Comparison of ENCODE assay signal across 17 cellular contexts in the genomic region with DNA sequence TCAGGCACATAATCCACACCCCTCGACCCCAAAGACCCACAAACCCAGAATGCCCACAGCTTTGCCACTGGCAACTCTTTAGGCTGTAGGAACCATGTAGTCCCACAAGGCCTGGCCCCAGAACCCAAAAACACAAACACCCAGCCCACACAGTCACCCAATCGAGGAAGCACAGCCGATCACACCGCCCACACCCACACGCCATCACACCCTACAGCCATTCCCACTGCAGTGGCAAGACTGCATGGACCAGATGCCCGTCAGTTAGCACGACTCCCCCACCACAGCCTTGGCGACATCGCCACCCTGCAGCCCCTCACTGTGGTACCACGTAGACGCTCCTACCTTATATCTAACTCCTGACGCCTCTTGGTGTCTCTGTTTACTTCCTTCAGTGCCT. TPM values are rescaled to one million over a fixed set of nuclear protein-coding genes. Genes with fewer than 3 reads are reported as not detected.
DNase-seq lines count a peak whose midpoint lies in the region; ATAC-seq, FAIRE-seq and TF ChIP-seq lines count a peak whose summit lies in the region.
"Had no signal": no experiment of that assay in that cellular context is flagged by ENCODE, and none has a peak within 500 bp of the region (broad histone marks: within the 10 kb centered on the region; RNA-seq: fewer than 3 reads in every experiment).

No MANE protein-coding gene starts in this region.

- TF ChIP-seq RAD21 in K562 (CRISPR knock-in tag; conservative IDR thresholded peaks at IDR 0.05 in 1 of 2, IDR thresholded peaks at IDR 0.05 in 1 of 2) = no peak

- peak overlapping the region in 1 of 8 donors; percentile 22 for H3K27ac Mint-ChIP-seq in CD8-positive, alpha-beta memory T cell

- WGBS in K562 (ENCODE audit: insufficient coverage, low coverage, missing lambda C conversion rate) = 0% methylated on average over 11 of the region's 12 CpGs

- no peak overlapping the region for H3K9ac ChIP-seq in K562 (ENCODE audit: insufficient read depth in 1 of 2, low read depth in 2 of 2, low read length in 2 of 2)

- no peak for FAIRE-seq in K562 (lab: Jason Lieb, UNC)
- FAIRE-seq: A204.1, GM18507, H54 had no signal

- no peak overlapping the region for H3K4me3 ChIP-seq in CD8-positive, alpha-beta memory T cell (ENCODE audit: low read length)
- no peak overlapping the region for H3K4me3 ChIP-seq in K562

- no peak for TF ChIP-seq EP300 in K562 (IDR thresholded peaks at IDR 0.05; ENCODE audit: low read length)

- H2AFZ ChIP-seq in K562 (ENCODE audit: low read depth, low read length) = no peak overlapping the region

- peaks cover 45% of the 10 kb centered on the region for H3K4me1 ChIP-seq in CD8-positive, alpha-beta memory T cell (ENCODE audit: insufficient read depth, low read length)
- peaks cover 11 to 39% of the 10 kb centered on the region in 2 experiments; a peak in 4 of 5 replicates for H3K4me1 ChIP-seq in K562 (replicated peaks in 1 of 2; ENCODE audit: control insufficient read depth in 2 of 2, insufficient read depth in 2 of 2, low read length in 2 of 2)

- no peak overlapping the region for H3K27ac ChIP-seq in CD8-positive, alpha-beta memory T cell (ENCODE audit: low read depth, low read length)
- H3K27ac ChIP-seq in K562 (ENCODE audit: extremely low read depth, low read depth, low read length) = no peak overlapping the region
- H3K27ac ChIP-seq: C4-2B had no signal

- no peak for TF ChIP-seq POLR2A in K562 (conservative IDR thresholded peaks at IDR 0.05)

- H3K9me1 ChIP-seq in K562 (ENCODE audit: control insufficient read depth, insufficient read depth, low read length) = peaks cover 8% of the 10 kb centered on the region

- no peaks in the 10 kb centered on the region for H3K79me2 ChIP-seq in K562 (ENCODE audit: control insufficient read depth, insufficient read depth, low read length)

- POLR2A ChIA-PET in CD8-positive, alpha-beta memory T cell (lab: Charles Lee) = no interaction called here
- POLR2A ChIA-PET in K562 (lab: Yijun Ruan, JAX) = no interaction called here

- H4K20me1 ChIP-seq in K562 (replicated peaks; ENCODE audit: control insufficient read depth, insufficient read depth, low read length) = peaks cover 12% of the 10 kb centered on the region; the same call in 1 of the 2 replicates

- in situ Hi-C loops in K562 (cut with MboI) = no loop called here

- no peaks in the 10 kb centered on the region for H3K9me3 ChIP-seq in CD8-positive, alpha-beta memory T cell (ENCODE audit: low read length)
- H3K9me3 ChIP-seq in K562 (replicated peaks; ENCODE audit: control insufficient read depth, insufficient read depth, low read depth, low read length) = no peaks in the 10 kb centered on the region

- H3K4me2 ChIP-seq in K562 (ENCODE audit: insufficient read depth, low read length) = no peak overlapping the region

- H3K4me3 Mint-ChIP-seq in CD8-positive, alpha-beta memory T cell = peak overlapping the region in 5 of 7 donors; percentile 34 to 71 (median 45)

- CTCF ChIA-PET in CD8-positive, alpha-beta memory T cell (lab: Charles Lee) = no interaction called here
- CTCF ChIA-PET in K562 (lab: Yijun Ruan, JAX; ENCODE audit: low intra/inter-chr PET ratio) = no interaction called here

- H3K4me1 Mint-ChIP-seq in CD8-positive, alpha-beta memory T cell = peaks cover 44 to 50% (median 49%) of the 10 kb centered on the region in 3 donors

- H3K27me3 Mint-ChIP-seq in CD8-positive, alpha-beta memory T cell = peaks cover 48 to 74% of the 10 kb centered on the region in 2 donors

- ATAC-seq in K562 = no peak
- ATAC-seq: HCT116 had no signal

- DNase-seq in CD8-positive, alpha-beta memory T cell = no peak
- DNase-seq in K562 (ENCODE audit: extremely low read depth in 1 of 4, low spot score in 3 of 4) = no peak
- peak; percentile 48 for DNase-seq in middle frontal gyrus (ENCODE audit: extremely low spot score, low spot score)
- DNase-seq in occipital lobe (lab: John Stamatoyannopoulos, UW) = peak; percentile 61
- no peak for DNase-seq in activated CD4-positive, alpha-beta T cell treated with anti-CD3 and anti-CD28 coated beads, Interleukin-2, amount 50 U/mL, for 4 hours
- DNase-seq in cortex of kidney (lab: John Stamatoyannopoulos, UW) = no peak
- DNase-seq in stimulated activated CD4-positive, alpha-beta T cell treated with anti-CD3 and anti-CD28 coated beads, Interleukin-4, amount 100 ng/mL, for 24 hours = no peak
- DNase-seq in head of caudate nucleus = no peak
- DNase-seq: BE2C, Calu3, DMS 273 treated with DMSO at 0.1 percent for 48 hours, IMR-90 had no signal

- peaks cover 32% of the 10 kb centered on the region for H3K27me3 ChIP-seq in CD8-positive, alpha-beta memory T cell (ENCODE audit: insufficient read depth, low read length, poor library complexity, severe bottlenecking)
- peaks cover 15 to 23% of the 10 kb centered on the region in 2 experiments; a peak in 4 of 5 replicates for H3K27me3 ChIP-seq in K562 (ENCODE audit: control insufficient read depth in 2 of 2, insufficient read depth in 2 of 2, low read length in 2 of 2)

- H3K9me3 Mint-ChIP-seq in CD8-positive, alpha-beta memory T cell = peaks cover 0 to 2% (median 0%) of the 10 kb centered on the region in 5 donors

- H3K36me3 ChIP-seq in CD8-positive, alpha-beta memory T cell (ENCODE audit: insufficient read depth, low read length) = no peaks in the 10 kb centered on the region
- no peaks in the 10 kb centered on the region for H3K36me3 ChIP-seq in K562 (ENCODE audit: control insufficient read depth, insufficient read depth, low read length)
- H3K36me3 ChIP-seq: BE2C had no signal

- intact Hi-C loops in K562 (cut with micrococcal nuclease) (loop anchor here (10.0 kb wide), 1 partner anchor 161 kb away; the partner anchor contains the start of gene BICRA), head of caudate nucleus (cut with DNase I) (loop anchor here (5.0 kb wide), 1 partner anchor 69 kb away; no protein-coding TSS in a partner anchor)

- TF ChIP-seq CTCF in K562 (IDR thresholded peaks at IDR 0.05 in 2 of 3, conservative IDR thresholded peaks at IDR 0.05 in 1 of 3; ENCODE audit: insufficient read depth in 2 of 3, low read depth in 1 of 3, low read length in 3 of 3) = no peak

- no TSS peak for BruUV-seq in K562 (replicated peaks; lab: Mats Ljungman, UMichigan)

- H3K36me3 Mint-ChIP-seq in CD8-positive, alpha-beta memory T cell = no peaks in the 10 kb centered on the region

RNA-seq across cellular contexts. Expression of gene MEIS3, which starts 24.0 kb away (rescaled TPM):
- total RNA-seq in CD8-positive, alpha-beta memory T cell = not detected
- not detected for polyA plus RNA-seq in CD8-positive, alpha-beta memory T cell
- 4.0 and 10.9 TPM in 2 replicates for total RNA-seq in K562 (2011; cell fraction: chromatin; rRNA removed; ENCODE audit: low replicate concordance)
- total RNA-seq in K562 (2011; cell fraction: nucleolus; rRNA removed) = 3.2 and 4.7 TPM in 2 replicates
- 5.1 and 13.7 TPM in 2 replicates for total RNA-seq in K562 (2011; cell fraction: nucleoplasm; rRNA removed)
- total RNA-seq in K562 (2014; rRNA removed) = 0.18 and 0.33 TPM in 2 replicates
- total RNA-seq in K562 (2014; rRNA removed; fragmentation: Illumina TruSeq; extraction: Trizol) = 0.32 and 0.36 TPM in 2 replicates
- 0.11 and 0.19 TPM in 2 replicates for total RNA-seq in K562 (2015; rRNA removed; fragmentation: Illumina TruSeq; extraction: Trizol)
- total RNA-seq in K562 (2021) = 0.67 and 0.71 TPM in 2 replicates
- polyA plus RNA-seq in K562 (2011; rRNA removed) = 0.21 and 0.80 TPM in 2 replicates
- 0.63 and 1.7 TPM in 2 replicates for polyA plus RNA-seq in K562 (2011; cell fraction: cytosol; rRNA removed)
- polyA plus RNA-seq in K562 (2011; cell fraction: nucleus; rRNA removed) = 1.5 and 2.5 TPM in 2 replicates
- 0.57 and 2.9 TPM in 2 replicates for polyA plus RNA-seq in K562 (2012)
- 0.28 and 0.46 TPM in 2 replicates for polyA plus RNA-seq in K562 (2014; fragmentation: Illumina TruSeq; extraction: Trizol)
- under 1 TPM in 1 of 2 experiments, not detected in 1; 0.06 TPM for polyA plus RNA-seq in K562 (2014; fragmentation: Nextera tagmentation; extraction: Ambion mirVana)
- 0.74 and 0.80 TPM in 2 replicates for polyA plus RNA-seq in K562 (2014; rRNA removed)
- 0.60 and 0.66 TPM in 2 replicates for polyA minus RNA-seq in K562 (2011; rRNA and poly(A)+ RNA removed)
- polyA minus RNA-seq in K562 (2011; cell fraction: cytosol; rRNA and poly(A)+ RNA removed) = 1.0 and 1.5 TPM in 2 replicates
- polyA minus RNA-seq in K562 (2011; cell fraction: nucleus; rRNA and poly(A)+ RNA removed) = 0.94 and 2.4 TPM in 2 replicates
- 74.6 TPM for total RNA-seq in occipital lobe

RNA-seq across cellular contexts. Expression of gene SLC8A2, which starts 28.4 kb away (rescaled TPM):
- total RNA-seq in CD8-positive, alpha-beta memory T cell = not detected
- polyA plus RNA-seq in CD8-positive, alpha-beta memory T cell = not detected
- total RNA-seq in K562 (2011; cell fraction: chromatin; rRNA removed; ENCODE audit: low replicate concordance) = 1.0 and 3.4 TPM in 2 replicates
- 1.2 and 2.0 TPM in 2 replicates for total RNA-seq in K562 (2011; cell fraction: nucleolus; rRNA removed)
- 1.0 and 1.5 TPM in 2 replicates for total RNA-seq in K562 (2011; cell fraction: nucleoplasm; rRNA removed)
- total RNA-seq in K562 (2014; rRNA removed) (0.64 and 0.86 TPM in 2 replicates), K562 (2014; rRNA removed; fragmentation: Illumina TruSeq; extraction: Trizol) (0.10 and 0.15 TPM in 2 replicates), K562 (2015; rRNA removed; fragmentation: Illumina TruSeq; extraction: Trizol) (0.30 TPM in 1 of 2 replicates, not detected in the other), K562 (2021) (0.60 and 0.66 TPM in 2 replicates), occipital lobe (40.1 TPM)
- polyA plus RNA-seq in K562 (2011; rRNA removed) (0.09 and 0.17 TPM in 2 replicates), K562 (2014; fragmentation: Illumina TruSeq; extraction: Trizol) (0.07 and 0.43 TPM in 2 replicates), K562 (2014; fragmentation: Nextera tagmentation; extraction: Ambion mirVana) (not detected), K562 (2014; rRNA removed) (0.18 and 0.32 TPM in 2 replicates)
- polyA plus RNA-seq in K562 (2011; cell fraction: cytosol; rRNA removed) = 0.21 and 1.7 TPM in 2 replicates
- 0.48 and 1.0 TPM in 2 replicates for polyA plus RNA-seq in K562 (2011; cell fraction: nucleus; rRNA removed)
- 0.61 and 0.62 TPM in 2 replicates for polyA plus RNA-seq in K562 (2012)
- polyA minus RNA-seq in K562 (2011; rRNA and poly(A)+ RNA removed) = 0.42 and 0.49 TPM in 2 replicates
- not detected in 2 replicates for polyA minus RNA-seq in K562 (2011; cell fraction: cytosol; rRNA and poly(A)+ RNA removed)
- polyA minus RNA-seq in K562 (2011; cell fraction: nucleus; rRNA and poly(A)+ RNA removed) = 0.27 and 0.56 TPM in 2 replicates
- total RNA-seq: IMR-90 had no signal

RNA-seq across cellular contexts. Expression of gene KPTN, which starts 40.7 kb away (rescaled TPM):
- total RNA-seq in CD8-positive, alpha-beta memory T cell = 10 to 100 TPM; 10.8 to 12.4 TPM
- polyA plus RNA-seq in CD8-positive, alpha-beta memory T cell = 5.9 TPM
- 6.2 and 16.4 TPM in 2 replicates for total RNA-seq in K562 (2011; cell fraction: chromatin; rRNA removed; ENCODE audit: low replicate concordance)
- 13.6 and 14.7 TPM in 2 replicates for total RNA-seq in K562 (2011; cell fraction: nucleolus; rRNA removed)
- total RNA-seq in K562 (2011; cell fraction: nucleoplasm; rRNA removed) = 7.3 and 7.6 TPM in 2 replicates
- total RNA-seq in K562 (2014; rRNA removed) = 8.5 and 11.9 TPM in 2 replicates
- total RNA-seq in K562 (2014; rRNA removed; fragmentation: Illumina TruSeq; extraction: Trizol) = 4.9 and 6.4 TPM in 2 replicates
- 7.8 and 8.0 TPM in 2 replicates for total RNA-seq in K562 (2015; rRNA removed; fragmentation: Illumina TruSeq; extraction: Trizol)
- 14.3 and 16.3 TPM in 2 replicates for total RNA-seq in K562 (2021)
- polyA plus RNA-seq in K562 (2011; rRNA removed) = 10.0 and 10.5 TPM in 2 replicates
- 9.7 and 17.1 TPM in 2 replicates for polyA plus RNA-seq in K562 (2011; cell fraction: cytosol; rRNA removed)
- 28.4 and 49.7 TPM in 2 replicates for polyA plus RNA-seq in K562 (2011; cell fraction: nucleus; rRNA removed)
- 11.8 and 12.7 TPM in 2 replicates for polyA plus RNA-seq in K562 (2012)
- polyA plus RNA-seq in K562 (2014; fragmentation: Illumina TruSeq; extraction: Trizol) = 12.3 and 18.2 TPM in 2 replicates
- 1 to 10 TPM in 1 of 2 experiments, under 1 TPM in 1; 0.56 to 2.7 TPM for polyA plus RNA-seq in K562 (2014; fragmentation: Nextera tagmentation; extraction: Ambion mirVana)
- 16.2 and 18.6 TPM in 2 replicates for polyA plus RNA-seq in K562 (2014; rRNA removed)
- polyA minus RNA-seq in K562 (2011; rRNA and poly(A)+ RNA removed) = 2.6 and 4.0 TPM in 2 replicates
- 2.9 and 5.1 TPM in 2 replicates for polyA minus RNA-seq in K562 (2011; cell fraction: cytosol; rRNA and poly(A)+ RNA removed)
- 2.8 TPM in 2 replicates for polyA minus RNA-seq in K562 (2011; cell fraction: nucleus; rRNA and poly(A)+ RNA removed)
- total RNA-seq in occipital lobe = 4.2 TPM

Comparison
In these comparisons a context has a peak if more than half of its experiments do, and no peak if none do; other contexts are left out.
1. DNase-seq: peak in middle frontal gyrus (single experiment) and occipital lobe (single experiment); none in CD8-positive, alpha-beta memory T cell (0 of 5), K562 (0 of 4), activated CD4-positive, alpha-beta T cell treated with anti-CD3 and anti-CD28 coated beads, Interleukin-2, amount 50 U/mL, for 4 hours (0 of 2), cortex of kidney (single experiment), stimulated activated CD4-positive, alpha-beta T cell treated with anti-CD3 and anti-CD28 coated beads, Interleukin-4, amount 100 ng/mL, for 24 hours (single experiment) and head of caudate nucleus (0 of 42).